In the genomic region with DNA sequence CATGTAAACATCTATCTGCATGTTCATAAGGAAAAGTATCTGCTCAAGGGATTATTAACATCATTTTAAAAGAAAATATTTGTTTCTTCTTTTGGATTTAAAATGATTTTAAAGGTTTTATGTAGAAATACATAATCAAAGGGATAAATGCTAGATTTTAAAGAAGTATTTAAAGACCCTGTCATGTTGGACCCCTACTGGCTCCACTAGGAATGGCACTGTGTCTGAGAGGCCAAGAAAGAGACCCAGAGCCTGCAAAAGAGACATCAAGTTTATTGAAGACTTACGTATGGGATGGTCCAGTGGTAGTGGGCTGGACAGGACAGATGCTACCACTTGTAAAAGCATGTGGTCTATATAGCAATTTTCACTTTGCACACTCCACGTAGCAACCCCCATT, we compare ENCODE assay signal across 9 cellular contexts.
A peak's percentile ranks its signal among the peaks of the same experiment; 100 is the strongest.
DNase-seq lines count a peak whose midpoint lies in the region; ATAC-seq, FAIRE-seq and TF ChIP-seq lines count a peak whose summit lies in the region.
"Had no signal": no experiment of that assay in that cellular context is flagged by ENCODE, and none has a peak within 500 bp of the region (broad histone marks: within the 10 kb centered on the region; RNA-seq: fewer than 3 reads in every experiment).

No MANE protein-coding gene starts in this region.

- no peak overlapping the region for H2BK15ac ChIP-seq in mesendoderm (replicated peaks; ENCODE audit: low read depth)

- H3K79me1 ChIP-seq in mesendoderm (ENCODE audit: low read length), result no peaks in the 10 kb centered on the region

- H4K20me1 ChIP-seq in DND-41 (ENCODE audit: insufficient read depth, low read length), result no peaks in the 10 kb centered on the region

- H3K27me3 ChIP-seq in DND-41 (ENCODE audit: insufficient read depth, low read length, poor library complexity) (no peaks in the 10 kb centered on the region), adipocyte (replicated peaks; ENCODE audit: control insufficient read depth, insufficient read depth, low read length) (no peaks in the 10 kb centered on the region), mesendoderm (ENCODE audit: insufficient read depth, low read length, poor library complexity) (no peaks in the 10 kb centered on the region)

- H3K4me3 ChIP-seq in DND-41 (ENCODE audit: low read depth in 1 of 2, low read length in 2 of 2) (no peak overlapping the region), adipocyte (ENCODE audit: low read length) (peak overlapping the region; percentile 75), mesendoderm (ENCODE audit: low read length) (no peak overlapping the region)

- no peak overlapping the region for H3K18ac ChIP-seq in mesendoderm (ENCODE audit: low read length)

- H3K4ac ChIP-seq in mesendoderm (ENCODE audit: low read depth, low read length), result no peak overlapping the region

- ATAC-seq in DND-41 (ENCODE audit: insufficient read depth, low read depth), result no peak
- ATAC-seq in HG03159 (IDR thresholded peaks at IDR 0.05; ENCODE audit: unreplicated experiment), result peak; percentile 74

- H3K9me3 ChIP-seq in DND-41 (ENCODE audit: insufficient read depth, low read length, severe bottlenecking), result no peaks in the 10 kb centered on the region
- no peaks in the 10 kb centered on the region for H3K9me3 ChIP-seq in adipocyte (ENCODE audit: control insufficient read depth, low read length)

- H3K4me2 ChIP-seq in DND-41 (ENCODE audit: insufficient read depth, low read length) (no peak overlapping the region), mesendoderm (ENCODE audit: low read length) (no peak overlapping the region)

- no peak for FAIRE-seq in RCC 7860 (lab: Jason Lieb, UNC)

- H2BK5ac ChIP-seq in mesendoderm (ENCODE audit: low read length), result no peak overlapping the region

- no peak overlapping the region for H3K9ac ChIP-seq in DND-41 (ENCODE audit: low read depth, low read length)
- H3K9ac ChIP-seq in adipocyte (ENCODE audit: low read length), result peak overlapping the region; percentile 85
- H3K9ac ChIP-seq in mesendoderm (ENCODE audit: low read length), result no peak overlapping the region

- no peak overlapping the region for H2AFZ ChIP-seq in DND-41 (ENCODE audit: low read depth, low read length)

- H2BK120ac ChIP-seq in mesendoderm (ENCODE audit: low read depth, low read length), result no peak overlapping the region

- H3K79me2 ChIP-seq in DND-41 (ENCODE audit: insufficient read depth, low read length), result no peaks in the 10 kb centered on the region
- H3K79me2 ChIP-seq in mesendoderm (ENCODE audit: control insufficient read depth, insufficient read depth, low read length), result no peaks in the 10 kb centered on the region

- TF ChIP-seq CTCF in DND-41 (IDR thresholded peaks at IDR 0.05; ENCODE audit: borderline replicate concordance, extremely low read depth, low read length, poor library complexity, severe bottlenecking), result peak; percentile 17

- WGBS in mesendoderm (ENCODE audit: extremely low coverage, insufficient coverage, low lambda C conversion rate), result no CpG with 5 or more reads among the region's 2 CpGs

- H4K5ac ChIP-seq in mesendoderm (ENCODE audit: low read length), result no peak overlapping the region

- H3K4me1 ChIP-seq in DND-41 (ENCODE audit: insufficient read depth, low read length) (no peaks in the 10 kb centered on the region), adipocyte (ENCODE audit: control insufficient read depth, insufficient read depth, low read length) (peaks cover 39% of the 10 kb centered on the region), mesendoderm (ENCODE audit: control insufficient read depth, low read depth, low read length) (no peaks in the 10 kb centered on the region)

- H3K36me3 ChIP-seq in DND-41 (ENCODE audit: insufficient read depth, low read length), result no peaks in the 10 kb centered on the region
- no peaks in the 10 kb centered on the region for H3K36me3 ChIP-seq in adipocyte (ENCODE audit: control insufficient read depth, insufficient read depth, low read length, severe bottlenecking)
- H3K36me3 ChIP-seq in mesendoderm (ENCODE audit: control insufficient read depth, insufficient read depth, low read length), result no peaks in the 10 kb centered on the region

- H3K27ac ChIP-seq in DND-41 (ENCODE audit: low read length) (no peak overlapping the region), mesendoderm (ENCODE audit: low read depth, low read length) (no peak overlapping the region)

- H2AK5ac ChIP-seq in mesendoderm (ENCODE audit: low read length), result no peak overlapping the region

- DNase-seq in DND-41 (no peak), adipocyte (ENCODE audit: low read depth) (peak; percentile 43), mesendoderm (peak; percentile 58), NCI-H510A treated with DMSO at 0.1 percent for 48 hours (lab: John Stamatoyannopoulos, UW) (no peak), hypothalamus (lab: John Stamatoyannopoulos, UW) (no peak), RCC 7860 (ENCODE audit: low spot score) (no peak)
- DNase-seq in stimulated activated CD4-positive, alpha-beta T cell treated with anti-CD3 and anti-CD28 coated beads, Interleukin-4, amount 100 ng/mL, for 1 hour, result no peak
- DNase-seq: NCI-H226 had no signal

- H3K56ac ChIP-seq in mesendoderm (ENCODE audit: low read length), result no peak overlapping the region

- H3K23ac ChIP-seq in mesendoderm (ENCODE audit: low read length), result no peak overlapping the region

- no peak overlapping the region for H4K8ac ChIP-seq in mesendoderm (ENCODE audit: low read depth, low read length)

Comparison
In these comparisons a context has a peak if more than half of its experiments do, and no peak if none do; other contexts are left out.
1. DNase-seq: peak in adipocyte (single experiment) and mesendoderm (single experiment); none in DND-41 (single experiment), NCI-H510A treated with DMSO at 0.1 percent for 48 hours (single experiment), stimulated activated CD4-positive, alpha-beta T cell treated with anti-CD3 and anti-CD28 coated beads, Interleukin-4, amount 100 ng/mL, for 1 hour (single experiment), hypothalamus (0 of 51) and RCC 7860 (single experiment).